In the genomic region with DNA sequence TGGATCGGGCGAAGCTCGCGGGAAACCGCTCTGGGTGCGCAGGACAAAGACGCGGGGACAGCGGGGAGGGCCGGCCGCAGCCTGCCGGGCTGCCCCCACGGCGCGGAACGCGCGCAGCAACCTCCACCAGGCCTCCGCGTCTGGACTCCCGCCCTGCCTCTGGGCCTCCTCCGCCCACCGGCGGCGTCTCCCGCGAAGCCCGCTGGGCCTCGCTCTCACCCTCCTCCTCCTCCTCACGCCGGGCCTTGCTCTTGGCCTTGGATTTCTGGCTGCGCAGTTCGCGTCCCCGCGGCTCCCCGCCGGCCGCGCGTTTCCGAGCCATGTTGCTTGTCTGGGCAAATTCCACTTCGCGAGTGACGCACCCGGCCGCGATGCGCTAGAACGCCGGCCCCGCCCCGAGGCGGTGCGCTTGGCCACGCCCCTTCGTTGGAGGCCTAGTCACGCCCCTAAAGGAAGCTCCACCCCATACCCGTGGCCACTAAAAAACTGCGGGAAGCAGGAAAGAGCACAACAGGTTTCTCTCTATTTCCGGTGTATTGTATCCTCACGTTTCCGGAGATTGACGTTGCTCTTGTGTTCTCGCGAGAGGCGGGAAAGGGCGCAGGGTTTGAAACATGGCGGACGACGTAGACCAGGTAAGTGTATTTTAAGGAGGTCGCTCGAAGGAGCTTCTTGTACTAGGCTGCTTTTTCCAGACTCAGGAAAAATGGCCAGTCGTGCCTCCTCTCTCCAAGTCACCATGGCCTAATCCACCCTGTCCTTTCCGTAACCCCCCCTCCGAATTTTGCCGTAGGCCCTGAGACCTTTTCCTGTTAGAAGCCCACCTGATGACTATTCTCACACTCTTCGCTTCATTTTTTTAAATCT, we compare ENCODE assay signal across 8 cellular contexts. TPM values are rescaled to one million over a fixed set of nuclear protein-coding genes. Genes with fewer than 3 reads are reported as not detected.
DNase-seq lines count a peak whose midpoint lies in the region; ATAC-seq and TF ChIP-seq lines count a peak whose summit lies in the region.

A gene (plus strand): TSS at position 571 of the 867 bp plus-strand sequence. CDS start 44 bp downstream, at position 615.
A gene (minus strand): TSS at position 355 of the 867 bp plus-strand sequence. CDS start 33 bp downstream, at position 322.

- intact Hi-C loops in head of caudate nucleus (cut with DNase I), result loop anchor here (2.0 kb wide), 1 partner anchor 52 kb away; no protein-coding TSS in a partner anchor

- H3K9me3 Mint-ChIP-seq in osteocyte (ENCODE audit: unreplicated experiment), result no peaks in the 10 kb centered on the region

- peak within 1 kb of the TSS; percentile 99 for H3K4me3 Mint-ChIP-seq in osteocyte (ENCODE audit: unreplicated experiment)

- H3K4me1 ChIP-seq in thymus (ENCODE audit: control insufficient read depth, insufficient read depth, low read length), result peaks cover 33% of the 10 kb centered on the region

- H3K4me1 Mint-ChIP-seq in osteocyte (ENCODE audit: unreplicated experiment), result peaks cover 50% of the 10 kb centered on the region

- H3K36me3 ChIP-seq in thymus (ENCODE audit: control insufficient read depth, insufficient read depth), result peaks cover 10% of the 10 kb centered on the region

- ATAC-seq in HG02759 (IDR thresholded peaks at IDR 0.05; ENCODE audit: unreplicated experiment), result peak; percentile 94

- under 1% methylated on average over 78 of the region's 78 CpGs for WGBS in thymus

- peak within 1 kb of the TSS; percentile 81 for H3K27ac ChIP-seq in thymus (ENCODE audit: low read depth)

- no peaks in the 10 kb centered on the region for H3K27me3 Mint-ChIP-seq in osteocyte (ENCODE audit: unreplicated experiment)

- H3K4me3 ChIP-seq in GM12864 (ENCODE audit: low read depth, low read length) (peak within 1 kb of the TSS; percentile 63), thymus (ENCODE audit: low read length) (peak within 1 kb of the TSS; percentile 62)

- peaks cover 9% of the 10 kb centered on the region for H3K36me3 Mint-ChIP-seq in osteocyte (ENCODE audit: unreplicated experiment)

- no peaks in the 10 kb centered on the region for H3K27me3 ChIP-seq in thymus (ENCODE audit: control insufficient read depth, insufficient read depth)

- H3K27ac Mint-ChIP-seq in osteocyte (ENCODE audit: unreplicated experiment), result peak within 1 kb of the TSS; percentile 99

- no peaks in the 10 kb centered on the region for H3K9me3 ChIP-seq in thymus (ENCODE audit: control insufficient read depth)

- TF ChIP-seq CTCF in GM12864 (IDR thresholded peaks at IDR 0.05; ENCODE audit: low read depth, low read length, missing control alignments), result no peak
- no peak for TF ChIP-seq CTCF in osteocyte (IDR thresholded peaks at IDR 0.05)

- DNase-seq in GM12864 (ENCODE audit: low read depth), result peak; percentile 97
- peak; percentile 92 to 98 (median 96) for DNase-seq in NCI-H1417 (lab: John Stamatoyannopoulos, UW)
- DNase-seq in SW 1271 (lab: John Stamatoyannopoulos, UW), result peak; percentile 98 to 99
- peak; percentile 91 for DNase-seq in activated naive CD8-positive, alpha-beta T cell treated with anti-CD3 and anti-CD28 coated beads, Interleukin-2, amount 50 U/mL, for 16 hours (ENCODE audit: low read depth, low spot score)
- peak; percentile 95 to 99 (median 98) for DNase-seq in head of caudate nucleus
- peak; percentile 99 for DNase-seq in osteocyte (ENCODE audit: extremely low spot score, unreplicated experiment)

RNA-seq across cellular contexts. Expression of the first gene that starts in this region (rescaled TPM):
- 9.9 and 10.0 TPM in 2 replicates for total RNA-seq in osteocyte
- 18.3 TPM for polyA plus RNA-seq in thymus

RNA-seq across cellular contexts. Expression of the second gene that starts in this region (rescaled TPM):
- 39.4 and 41.5 TPM in 2 replicates for total RNA-seq in osteocyte
- 32.8 TPM for polyA plus RNA-seq in thymus

Comparison
In these comparisons a context has a peak if more than half of its experiments do, and no peak if none do; other contexts are left out.
1. Peak in every context shown above with its lines: DNase-seq, ATAC-seq, H3K4me3 ChIP-seq and H3K27ac ChIP-seq.